8 cellular contexts compared by ENCODE assay signal in the genomic region with DNA sequence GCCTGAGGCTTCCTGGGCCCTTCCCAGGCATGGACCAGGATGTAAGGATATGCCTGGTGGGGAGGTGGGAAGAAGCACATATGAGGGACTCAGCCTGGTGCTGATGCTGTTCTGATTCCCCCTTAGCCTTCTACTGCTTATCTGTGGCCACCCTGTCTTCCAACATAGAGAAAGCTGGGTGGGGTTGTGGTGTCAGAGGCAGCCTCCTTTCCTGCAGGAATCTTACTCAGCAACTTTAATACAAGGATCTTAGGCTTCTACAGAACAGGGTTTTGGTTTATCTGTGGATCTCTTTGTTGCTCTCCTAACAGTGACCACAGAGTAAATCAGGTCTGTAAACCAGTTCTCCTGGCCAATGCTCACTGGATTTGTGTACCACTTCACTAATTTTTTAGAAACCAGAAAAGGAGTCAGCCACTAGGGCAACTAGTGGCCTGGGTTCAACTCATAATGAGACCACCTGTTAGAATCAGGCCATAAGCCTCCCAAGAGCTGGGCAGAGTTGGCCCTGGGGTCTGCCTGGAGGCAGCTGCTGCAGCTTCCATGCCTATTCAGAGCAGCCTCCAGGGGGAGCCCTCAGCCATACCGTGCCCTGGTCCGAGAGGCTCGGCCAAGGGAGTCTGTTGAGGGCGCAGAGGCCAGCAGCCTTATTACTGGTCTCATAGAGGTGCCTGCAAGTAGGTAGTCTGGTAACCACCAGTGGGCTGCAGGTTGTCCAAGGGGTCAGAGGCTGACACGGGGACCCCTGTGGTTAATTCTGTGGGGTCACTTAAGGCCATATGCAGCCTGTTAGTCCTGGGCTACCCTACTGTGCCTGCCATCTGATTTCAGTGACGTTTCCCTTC. TPM values are rescaled to one million over a fixed set of nuclear protein-coding genes. Genes with fewer than 3 reads are reported as not detected.
DNase-seq lines count a peak whose midpoint lies in the region; ATAC-seq, FAIRE-seq and TF ChIP-seq lines count a peak whose summit lies in the region.

No MANE protein-coding gene starts in this region.

- H3K4me2 ChIP-seq in DOHH2 (ENCODE audit: low read length) (no peak overlapping the region), SU-DHL-6 (ENCODE audit: low read depth, low read length, poor library complexity, severe bottlenecking) (no peak overlapping the region)

- H4K20me1 ChIP-seq in DOHH2 (ENCODE audit: control insufficient read depth, insufficient read depth, low read depth, low read length): peaks cover 11% of the 10 kb centered on the region; the same call in 1 of the 2 replicates
- no peaks in the 10 kb centered on the region for H4K20me1 ChIP-seq in SU-DHL-6 (ENCODE audit: low read depth, low read length)

- H3K79me2 ChIP-seq in DOHH2 (ENCODE audit: control insufficient read depth, low read length) (peaks cover 5% of the 10 kb centered on the region; the same call in 1 of the 2 replicates), SU-DHL-6 (ENCODE audit: insufficient read depth, low read length) (no peaks in the 10 kb centered on the region)

- ATAC-seq in HG03280 (IDR thresholded peaks at IDR 0.05; ENCODE audit: unreplicated experiment) (peak; percentile 58), GM18519 (IDR thresholded peaks at IDR 0.05; ENCODE audit: low FRiP score, unreplicated experiment) (no peak)

- H3K4me3 ChIP-seq in DOHH2 (ENCODE audit: low read length) (no peak overlapping the region), SU-DHL-6 (ENCODE audit: insufficient read depth, low read length, poor library complexity, severe bottlenecking) (no peak overlapping the region), kidney (ENCODE audit: low read length in 2 of 2) (no peak overlapping the region)

- no peak for FAIRE-seq in kidney (lab: Jason Lieb, UNC)

- H2AFZ ChIP-seq in SU-DHL-6 (ENCODE audit: low read depth, low read length, severe bottlenecking): no peak overlapping the region

- H3K9me2 ChIP-seq in DOHH2 (replicated peaks; ENCODE audit: control insufficient read depth, low read length): no peaks in the 10 kb centered on the region
- H3K9me2 ChIP-seq in SU-DHL-6 (replicated peaks; ENCODE audit: insufficient read depth, low read length): no peaks in the 10 kb centered on the region

- H3K9me3 ChIP-seq in DOHH2 (ENCODE audit: control insufficient read depth, insufficient read depth, low read length) (no peaks in the 10 kb centered on the region), SU-DHL-6 (ENCODE audit: insufficient read depth, low read length) (no peaks in the 10 kb centered on the region), kidney (ENCODE audit: control insufficient read depth in 1 of 2, low read length in 2 of 2) (no peaks in the 10 kb centered on the region)

- intact Hi-C loops in kidney (cut with DNase I): no loop called here

- TF ChIP-seq CTCF in DOHH2 (IDR thresholded peaks at IDR 0.05; ENCODE audit: low read depth, low read length, poor library complexity, severe bottlenecking) (peak; percentile 84), SU-DHL-6 (IDR thresholded peaks at IDR 0.05; ENCODE audit: insufficient read depth, low read length, poor library complexity, severe bottlenecking) (peak; percentile 90), kidney (IDR thresholded peaks at IDR 0.05; ENCODE audit: borderline replicate concordance, extremely low read depth, insufficient read depth) (peak; percentile 62)

- H3K36me3 ChIP-seq in DOHH2 (ENCODE audit: control insufficient read depth, low read length) (peaks cover 22% of the 10 kb centered on the region), SU-DHL-6 (ENCODE audit: low read length) (no peaks in the 10 kb centered on the region), kidney (ENCODE audit: control insufficient read depth in 1 of 2, insufficient read depth in 2 of 2, low read length in 2 of 2) (peaks cover 0 to 17% of the 10 kb centered on the region in 2 donors)

- no peak overlapping the region for H3K27ac ChIP-seq in DOHH2 (ENCODE audit: low read depth, low read length)
- H3K27ac ChIP-seq in SU-DHL-6 (ENCODE audit: low read depth, low read length): no peak overlapping the region
- no peak overlapping the region for H3K27ac ChIP-seq in kidney (ENCODE audit: low read depth in 2 of 2, low read length in 2 of 2)

- H3K4me1 ChIP-seq in DOHH2 (ENCODE audit: control insufficient read depth, low read length) (peaks cover 9% of the 10 kb centered on the region), kidney (ENCODE audit: control insufficient read depth in 1 of 2, insufficient read depth in 1 of 2, low read depth in 1 of 2, low read length in 2 of 2) (peaks cover 11 to 18% of the 10 kb centered on the region in 2 donors)

- H3K27me3 ChIP-seq in DOHH2 (ENCODE audit: control insufficient read depth, low read length) (peaks cover 3% of the 10 kb centered on the region), SU-DHL-6 (ENCODE audit: low read length) (no peaks in the 10 kb centered on the region)

- DNase-seq in astrocyte of the hippocampus (ENCODE audit: low read depth, low spot score) (peak; percentile 60), kidney (peak; percentile 79), NCI-H1048 (lab: John Stamatoyannopoulos, UW) (no peak)
- peak; percentile 33 to 53 (median 39) for DNase-seq in stimulated activated CD4-positive, alpha-beta T cell treated with anti-CD3 and anti-CD28 coated beads, TNF-alpha, amount 100 ng/mL, for 48 hours (ENCODE audit: low read depth in 3 of 3)

- H3F3A ChIP-seq in DOHH2 (ENCODE audit: control insufficient read depth, insufficient read depth) (peaks cover 4% of the 10 kb centered on the region), SU-DHL-6 (ENCODE audit: insufficient read depth) (no peaks in the 10 kb centered on the region)

- no peak overlapping the region for H3K9ac ChIP-seq in SU-DHL-6 (ENCODE audit: low read length)
- no peak overlapping the region for H3K9ac ChIP-seq in kidney (ENCODE audit: low read length in 2 of 2)

RNA-seq across cellular contexts. Expression of a gene that starts 7.1 kb away (rescaled TPM):
- total RNA-seq in kidney: 2.1 TPM
- polyA plus RNA-seq in kidney (ENCODE audit: insufficient read depth, low read depth, low replicate concordance): 0.34 TPM

RNA-seq across cellular contexts. Expression of a gene that starts 19.9 kb away (rescaled TPM):
- total RNA-seq in kidney: 124 TPM
- 163 TPM for polyA plus RNA-seq in kidney (ENCODE audit: insufficient read depth, low read depth, low replicate concordance)

RNA-seq across cellular contexts. Expression of a gene that starts 19.9 kb away (rescaled TPM):
- 41.7 TPM for total RNA-seq in kidney
- 57.2 TPM for polyA plus RNA-seq in kidney (ENCODE audit: insufficient read depth, low read depth, low replicate concordance)
